Comparison of ENCODE assay signal across 8 cellular contexts in genomic region chr18:55509631-55510372, GRCh38.
DNase-seq lines count a peak whose midpoint lies in the region; ATAC-seq, FAIRE-seq and TF ChIP-seq lines count a peak whose summit lies in the region.

No MANE protein-coding gene starts in this region.

- ATAC-seq in GM21825 (IDR thresholded peaks at IDR 0.05; ENCODE audit: unreplicated experiment): peak; percentile 86

- H3K18ac ChIP-seq in trophoblast cell (ENCODE audit: low read length): no peak overlapping the region
- H3K18ac ChIP-seq in neuronal stem cell (ENCODE audit: low read length): no peak overlapping the region

- H3K36me3 Mint-ChIP-seq in endodermal cell (ENCODE audit: low read depth): no peaks in the 10 kb centered on the region

- H3K4me3 Mint-ChIP-seq in endodermal cell: no peak overlapping the region

- no peak overlapping the region for H2AFZ ChIP-seq in trophoblast cell (ENCODE audit: insufficient read depth, low read length, poor library complexity)
- H2AFZ ChIP-seq in neuronal stem cell (ENCODE audit: low read length): no peak overlapping the region

- peaks cover 24% of the 10 kb centered on the region for H3K4me1 Mint-ChIP-seq in endodermal cell

- no peak overlapping the region for H2BK12ac ChIP-seq in trophoblast cell (ENCODE audit: low read length)
- no peak overlapping the region for H2BK12ac ChIP-seq in neuronal stem cell (ENCODE audit: low read length)

- H4K91ac ChIP-seq in trophoblast cell (ENCODE audit: low read depth, low read length): no peak overlapping the region
- H4K91ac ChIP-seq in neuronal stem cell (ENCODE audit: low read depth, low read length, poor library complexity): no peak overlapping the region

- no peak overlapping the region for H3K4me3 ChIP-seq in endodermal cell (ENCODE audit: low read length)
- H3K4me3 ChIP-seq in trophoblast cell (ENCODE audit: low read depth, low read length): no peak overlapping the region
- no peak overlapping the region for H3K4me3 ChIP-seq in neuronal stem cell (ENCODE audit: low read length in 2 of 2)

- H3K14ac ChIP-seq in trophoblast cell (ENCODE audit: low read length): no peak overlapping the region
- H3K14ac ChIP-seq in neuronal stem cell (ENCODE audit: low read length): no peak overlapping the region

- no peak overlapping the region for H2BK5ac ChIP-seq in trophoblast cell (ENCODE audit: low read depth, low read length, poor library complexity)
- no peak overlapping the region for H2BK5ac ChIP-seq in neuronal stem cell (ENCODE audit: low read length)

- no peaks in the 10 kb centered on the region for H3K79me2 ChIP-seq in trophoblast cell (ENCODE audit: control insufficient read depth, insufficient read depth, low read length, poor library complexity)

- no peak overlapping the region for H4K12ac ChIP-seq in trophoblast cell (ENCODE audit: low read depth, low read length)

- H3K27ac ChIP-seq in endodermal cell (ENCODE audit: low read depth, low read length) (no peak overlapping the region), trophoblast cell (ENCODE audit: low read depth, low read length) (peak overlapping the region; percentile 19), neuronal stem cell (replicated peaks; ENCODE audit: low read length) (no peak overlapping the region)

- no peak overlapping the region for H2BK120ac ChIP-seq in trophoblast cell (ENCODE audit: insufficient read depth, low read length, poor library complexity)
- H2BK120ac ChIP-seq in neuronal stem cell (ENCODE audit: low read depth, low read length): no peak overlapping the region

- H3K27me3 ChIP-seq in endodermal cell (ENCODE audit: control insufficient read depth, insufficient read depth, low read length, poor library complexity, severe bottlenecking) (no peaks in the 10 kb centered on the region), trophoblast cell (ENCODE audit: insufficient read depth, low read length) (no peaks in the 10 kb centered on the region), neuronal stem cell (ENCODE audit: control insufficient read depth in 3 of 3, insufficient read depth in 3 of 3, low read depth in 1 of 3, low read length in 3 of 3) (no peaks in the 10 kb centered on the region)

- no peak overlapping the region for H2BK15ac ChIP-seq in neuronal stem cell (ENCODE audit: low read length)

- WGBS in endodermal cell (ENCODE audit: insufficient coverage in 1 of 2, insufficient read length in 1 of 2), 2 experiments: 79% methylated on average over 4 of the region's 4 CpGs; no CpG with 5 or more reads in 1 of the 2 experiments
- WGBS in trophoblast cell (ENCODE audit: extremely low coverage, insufficient coverage, insufficient read length): no CpG with 5 or more reads among the region's 4 CpGs
- no CpG with 5 or more reads among the region's 4 CpGs for WGBS in neuronal stem cell (ENCODE audit: extremely low coverage in 2 of 2, insufficient read length in 2 of 2, insufficient replicate concordance in 1 of 2), 2 donors

- TF ChIP-seq CTCF in GM10266 (IDR thresholded peaks at IDR 0.05; ENCODE audit: control insufficient read depth, insufficient read depth, low read depth, missing control alignments): no peak
- no peak for TF ChIP-seq CTCF in endodermal cell (conservative IDR thresholded peaks at IDR 0.05)
- TF ChIP-seq CTCF in D721Med (IDR thresholded peaks at IDR 0.05; ENCODE audit: insufficient read depth, missing control alignments): no peak

- H3K9me3 ChIP-seq in endodermal cell (ENCODE audit: control insufficient read depth, low read length) (no peaks in the 10 kb centered on the region), trophoblast cell (ENCODE audit: insufficient read depth, low read depth, low read length) (no peaks in the 10 kb centered on the region), neuronal stem cell (replicated peaks in 1 of 2; ENCODE audit: control insufficient read depth in 2 of 2, insufficient read depth in 1 of 2, low read depth in 1 of 2, low read length in 2 of 2) (peaks cover 0 to 3% of the 10 kb centered on the region in 2 donors)

- H3K4me2 ChIP-seq in trophoblast cell (ENCODE audit: low read length): no peak overlapping the region
- no peak overlapping the region for H3K4me2 ChIP-seq in neuronal stem cell (ENCODE audit: insufficient read depth, low read length, poor library complexity, severe bottlenecking)

- no peaks in the 10 kb centered on the region for H3K9me3 Mint-ChIP-seq in endodermal cell

- H4K8ac ChIP-seq in trophoblast cell (ENCODE audit: low read depth, low read length): no peak overlapping the region
- H4K8ac ChIP-seq in neuronal stem cell (ENCODE audit: low read depth, low read length): no peak overlapping the region

- H3K36me3 ChIP-seq in endodermal cell (ENCODE audit: control insufficient read depth, insufficient read depth, low read length) (no peaks in the 10 kb centered on the region), trophoblast cell (ENCODE audit: control insufficient read depth in 1 of 2, insufficient read depth in 2 of 2, low read length in 2 of 2) (peaks cover 0 to 2% of the 10 kb centered on the region in 2 experiments), neuronal stem cell (replicated peaks in 1 of 2; ENCODE audit: control insufficient read depth in 2 of 2, insufficient read depth in 2 of 2, low read length in 2 of 2) (no peaks in the 10 kb centered on the region)

- peak overlapping the region; percentile 43 for H3K27ac Mint-ChIP-seq in endodermal cell

- H3K4me1 ChIP-seq in endodermal cell (ENCODE audit: control insufficient read depth, insufficient read depth, low read length): no peaks in the 10 kb centered on the region
- peaks cover 0 to 4% of the 10 kb centered on the region in 2 experiments for H3K4me1 ChIP-seq in trophoblast cell (ENCODE audit: control insufficient read depth in 1 of 2, insufficient read depth in 2 of 2, low read length in 2 of 2)
- peaks cover 4 to 12% of the 10 kb centered on the region in 2 donors for H3K4me1 ChIP-seq in neuronal stem cell (ENCODE audit: control insufficient read depth in 2 of 2, insufficient read depth in 1 of 2, low read depth in 1 of 2, low read length in 2 of 2)

- H3K23ac ChIP-seq in trophoblast cell (ENCODE audit: low read length) (no peak overlapping the region), neuronal stem cell (ENCODE audit: low read depth, low read length, poor library complexity) (no peak overlapping the region)

- FAIRE-seq in D721Med (lab: Jason Lieb, UNC): no peak

- H3K27me3 Mint-ChIP-seq in endodermal cell (ENCODE audit: insufficient read depth): no peaks in the 10 kb centered on the region

- H3K79me1 ChIP-seq in trophoblast cell (ENCODE audit: low read length) (no peaks in the 10 kb centered on the region), neuronal stem cell (ENCODE audit: low read depth, low read length) (peaks cover 8% of the 10 kb centered on the region)

- H3K4ac ChIP-seq in trophoblast cell (ENCODE audit: low read depth, low read length) (no peak overlapping the region), neuronal stem cell (ENCODE audit: low read length) (no peak overlapping the region)

- peak; percentile 42 for DNase-seq in GM10266 (ENCODE audit: extremely low spot score)
- peak; percentile 5 for DNase-seq in LoVo (ENCODE audit: low spot score)
- no peak for DNase-seq in endodermal cell
- peak in 1 of 2 donors; percentile 16 for DNase-seq in trophoblast cell
- DNase-seq in NCI-H510A treated with DMSO at 0.1 percent for 48 hours (lab: John Stamatoyannopoulos, UW): no peak
- DNase-seq in neuronal stem cell (ENCODE audit: low spot score): no peak
- DNase-seq in D721Med (ENCODE audit: insufficient read length, low spot score): no peak

- H2AK5ac ChIP-seq in trophoblast cell (ENCODE audit: low read length): no peak overlapping the region
- no peak overlapping the region for H2AK5ac ChIP-seq in neuronal stem cell (ENCODE audit: low read depth, low read length)

- H3K9ac ChIP-seq in endodermal cell (ENCODE audit: extremely low read depth, low read length, poor library complexity, severe bottlenecking) (no peak overlapping the region), trophoblast cell (ENCODE audit: low read length) (no peak overlapping the region), neuronal stem cell (ENCODE audit: low read depth, low read length, poor library complexity) (no peak overlapping the region)

Comparison
In these comparisons a context has a peak if more than half of its experiments do, and no peak if none do; other contexts are left out.
1. DNase-seq: peak in GM10266 (single experiment) and LoVo (single experiment); none in endodermal cell (single experiment), NCI-H510A treated with DMSO at 0.1 percent for 48 hours (single experiment), neuronal stem cell (single experiment) and D721Med (single experiment).